18 cellular contexts compared by ENCODE assay signal in genomic region chr6:106216527-106216926, GRCh38.
"Had no signal": no experiment of that assay in that cellular context is flagged by ENCODE, and none has a peak within 500 bp of the region (broad histone marks: within the 10 kb centered on the region; RNA-seq: fewer than 3 reads in every experiment).

No MANE protein-coding gene starts in this region.

- H3K9me3 ChIP-seq: gastrocnemius medialis, heart right ventricle, mucosa of descending colon, tibial artery, uterus had no signal

- H3K27ac ChIP-seq: cardiac muscle cell, dorsolateral prefrontal cortex, gastrocnemius medialis, heart right ventricle, parathyroid adenoma, tibial artery, uterus had no signal

- ATAC-seq: activated CD4-positive, alpha-beta T cell treated with anti-CD3 and anti-CD28 coated beads for 36 hours; activated CD8-positive, alpha-beta memory T cell treated with anti-CD3 and anti-CD28 coated beads, Interleukin-2, amount 10 ng/mL, durations not matched to agents 7 days and 5 days; esophagus mucosa; heart right ventricle; left colon; mucosa of descending colon; naive thymus-derived CD4-positive, alpha-beta T cell; stimulated activated naive B cell treated with anti-CD40 and anti-IgM and Interleukin-4, amounts not matched to agents 10 μg/mL and 1 μg/mL and 100 μg/mL, for 72 hours had no signal

- H3K9ac ChIP-seq: parathyroid adenoma had no signal

- H3K36me3 ChIP-seq: cardiac muscle cell, gastrocnemius medialis, heart right ventricle, tibial artery, uterus had no signal

- H3K27me3 ChIP-seq: cardiac muscle cell, dorsolateral prefrontal cortex, gastrocnemius medialis, heart right ventricle, tibial artery, uterus had no signal

- H3K4me3 ChIP-seq: cardiac muscle cell, dorsolateral prefrontal cortex, gastrocnemius medialis, heart right ventricle, mucosa of descending colon, tibial artery, uterus had no signal

- DNase-seq: activated CD4-positive, alpha-beta memory T cell treated with anti-CD3 and anti-CD28 coated beads for 36 hours; activated CD4-positive, alpha-beta T cell treated with anti-CD3 and anti-CD28 coated beads for 36 hours; activated CD8-positive, alpha-beta memory T cell treated with anti-CD3 and anti-CD28 coated beads, Interleukin-2, amount 10 ng/mL, durations not matched to agents 7 days and 5 days; activated naive CD4-positive, alpha-beta T cell treated with anti-CD3 and anti-CD28 coated beads, Interleukin-2, amount 10 ng/mL, durations not matched to agents 7 days and 5 days; activated T-cell treated with anti-CD3 and anti-CD28 coated beads, Interleukin-2, amount 50 U/mL, for 24 hours; dorsolateral prefrontal cortex; heart right ventricle; left colon; mucosa of descending colon; naive thymus-derived CD4-positive, alpha-beta T cell; stimulated activated CD4-positive, alpha-beta T cell treated with anti-CD3 and anti-CD28 coated beads, Interleukin-4, amount 100 ng/mL, for 1 hour; stimulated activated naive B cell treated with anti-CD40 and anti-IgM and Interleukin-4, amounts not matched to agents 10 μg/mL and 1 μg/mL and 100 μg/mL, for 72 hours; tibial artery; uterus had no signal

- H2AFZ ChIP-seq: parathyroid adenoma had no signal

- H3K4me1 ChIP-seq: parathyroid adenoma, tibial artery, uterus had no signal
